In genomic region chr6:122726649-122727048, GRCh38 we compare ENCODE assay signal across 8 cellular contexts. TPM values are rescaled to one million over a fixed set of nuclear protein-coding genes. Genes with fewer than 3 reads are reported as not detected.
DNase-seq lines count a peak whose midpoint lies in the region; ATAC-seq and TF ChIP-seq lines count a peak whose summit lies in the region.

No MANE protein-coding gene starts in this region.

- no peaks in the 10 kb centered on the region for H3K9me3 ChIP-seq in MG63

- no peak overlapping the region for H3K4me3 Mint-ChIP-seq in activated T-helper 1 cell treated with anti-CD3 and anti-CD28 coated beads, Interleukin-12 subunit alpha, Interleukin-12 subunit beta, Interleukin-2, Interleukin-4 antibody, amounts not matched to agents 30 ng/mL and 10 ng/mL and 1 ng/mL, durations not matched to agents 14 hours and 24 hours and 36 hours

- no peak for TF ChIP-seq POLR2A in erythroblast (IDR thresholded peaks at IDR 0.05; ENCODE audit: low read length)

- no peaks in the 10 kb centered on the region for H3K27me3 Mint-ChIP-seq in activated T-helper 1 cell treated with anti-CD3 and anti-CD28 coated beads, Interleukin-12 subunit alpha, Interleukin-12 subunit beta, Interleukin-2, Interleukin-4 antibody, amounts not matched to agents 30 ng/mL and 10 ng/mL and 1 ng/mL, durations not matched to agents 14 hours and 24 hours and 36 hours (ENCODE audit: insufficient read depth)

- no peaks in the 10 kb centered on the region for H3K36me3 ChIP-seq in MG63

- peak; percentile 51 for TF ChIP-seq CTCF in GM13977 (IDR thresholded peaks at IDR 0.05; ENCODE audit: extremely low read depth, insufficient read depth, missing control alignments)

- H3K27ac Mint-ChIP-seq in activated T-helper 1 cell treated with anti-CD3 and anti-CD28 coated beads, Interleukin-12 subunit alpha, Interleukin-12 subunit beta, Interleukin-2, Interleukin-4 antibody, amounts not matched to agents 30 ng/mL and 10 ng/mL and 1 ng/mL, durations not matched to agents 14 hours and 24 hours and 36 hours = no peak overlapping the region

- no peaks in the 10 kb centered on the region for H3K36me3 Mint-ChIP-seq in activated T-helper 1 cell treated with anti-CD3 and anti-CD28 coated beads, Interleukin-12 subunit alpha, Interleukin-12 subunit beta, Interleukin-2, Interleukin-4 antibody, amounts not matched to agents 30 ng/mL and 10 ng/mL and 1 ng/mL, durations not matched to agents 14 hours and 24 hours and 36 hours (ENCODE audit: low read depth)

- H3K4me3 ChIP-seq in MG63 = no peak overlapping the region

- no peaks in the 10 kb centered on the region for H3K4me1 Mint-ChIP-seq in activated T-helper 1 cell treated with anti-CD3 and anti-CD28 coated beads, Interleukin-12 subunit alpha, Interleukin-12 subunit beta, Interleukin-2, Interleukin-4 antibody, amounts not matched to agents 30 ng/mL and 10 ng/mL and 1 ng/mL, durations not matched to agents 14 hours and 24 hours and 36 hours (ENCODE audit: low read depth)

- intact Hi-C loops in activated T-helper 1 cell treated with anti-CD3 and anti-CD28 coated beads, Interleukin-12 subunit alpha, Interleukin-12 subunit beta, Interleukin-2, Interleukin-4 antibody, amounts not matched to agents 30 ng/mL and 10 ng/mL and 1 ng/mL, durations not matched to agents 14 hours and 24 hours and 36 hours (cut with micrococcal nuclease) = loop anchor here (5.0 kb wide), 1 partner anchor 234 kb away; no protein-coding TSS in a partner anchor

- in situ Hi-C loops in GM13977 (cut with MboI; ENCODE audit: low pct_unique_long_range_greater_than_20kb, low sequenced_read_pairs, unreplicated experiment) = no loop called here

- H3K9me3 Mint-ChIP-seq in activated T-helper 1 cell treated with anti-CD3 and anti-CD28 coated beads, Interleukin-12 subunit alpha, Interleukin-12 subunit beta, Interleukin-2, Interleukin-4 antibody, amounts not matched to agents 30 ng/mL and 10 ng/mL and 1 ng/mL, durations not matched to agents 14 hours and 24 hours and 36 hours = no peaks in the 10 kb centered on the region

- DNase-seq in A172 (ENCODE audit: low spot score) (peak; percentile 19), GM13977 (ENCODE audit: low spot score) (no peak), NCI-H748 (lab: John Stamatoyannopoulos, UW; ENCODE audit: unreplicated experiment) (peak; percentile 61), erythroblast (lab: John Stamatoyannopoulos, UW) (peak; percentile 13 to 22), GF-D8 (lab: John Stamatoyannopoulos, UW) (no peak), MG63 (no peak)
- DNase-seq in activated T-helper 1 cell treated with anti-CD3 and anti-CD28 coated beads, Interleukin-12 subunit alpha, Interleukin-12 subunit beta, Interleukin-2, Interleukin-4 antibody, amounts not matched to agents 30 ng/mL and 10 ng/mL and 1 ng/mL, durations not matched to agents 14 hours and 24 hours and 36 hours (ENCODE audit: low spot score) = no peak

- H3K27me3 ChIP-seq in MG63 = 0 out of 2 replicates have a peak, but pooled peaks cover 3% of the 10 kb centered on the region

- ATAC-seq in HG03442 (IDR thresholded peaks at IDR 0.05; ENCODE audit: unreplicated experiment) = no peak

RNA-seq across cellular contexts. Expression of gene FABP7, which starts 52.9 kb away (rescaled TPM):
- 0.19 TPM in 1 of 2 replicates, not detected in the other for total RNA-seq in A172 (2014; rRNA removed; shearing (Covaris generic))
- total RNA-seq in activated T-helper 1 cell treated with anti-CD3 and anti-CD28 coated beads, Interleukin-12 subunit alpha, Interleukin-12 subunit beta, Interleukin-2, Interleukin-4 antibody, amounts not matched to agents 30 ng/mL and 10 ng/mL and 1 ng/mL, durations not matched to agents 14 hours and 24 hours and 36 hours = not detected in 2 replicates
- total RNA-seq in MG63 (2014; rRNA removed; shearing (Covaris generic); ENCODE audit: low replicate concordance) = not detected in 2 replicates

Comparison
In these comparisons a context has a peak if more than half of its experiments do, and no peak if none do; other contexts are left out.
1. DNase-seq: peak in A172 (single experiment), NCI-H748 (single experiment) and erythroblast (2 of 2); none in GM13977 (single experiment), GF-D8 (single experiment), activated T-helper 1 cell treated with anti-CD3 and anti-CD28 coated beads, Interleukin-12 subunit alpha, Interleukin-12 subunit beta, Interleukin-2, Interleukin-4 antibody, amounts not matched to agents 30 ng/mL and 10 ng/mL and 1 ng/mL, durations not matched to agents 14 hours and 24 hours and 36 hours (single experiment) and MG63 (single experiment).